Comparison of ENCODE assay signal across 8 cellular contexts in genomic region chr16:13904822-13905221, GRCh38. TPM values are rescaled to one million over a fixed set of nuclear protein-coding genes. Genes with fewer than 3 reads are reported as not detected.
A peak's percentile ranks its signal among the peaks of the same experiment; 100 is the strongest.
DNase-seq lines count a peak whose midpoint lies in the region; ATAC-seq and TF ChIP-seq lines count a peak whose summit lies in the region.
"Not testable (repeated sequence)": the region's sequence is repeated elsewhere in the genome, so short reads cannot be mapped to it uniquely, and the experiment has no call there.

No MANE protein-coding gene starts in this region.

- not testable (repeated sequence) for H3K56ac ChIP-seq in mesendoderm (ENCODE audit: low read length)

- not testable (repeated sequence) for TF ChIP-seq EP300 in stomach (IDR thresholded peaks at IDR 0.05)

- not testable (repeated sequence) for H3K4me3 ChIP-seq in Caco-2 (ENCODE audit: low read depth, low read length); HFF-Myc (replicated peaks; ENCODE audit: low read depth, low read length); WERI-Rb-1 (ENCODE audit: low read depth, low read length); body of pancreas; mesendoderm (ENCODE audit: low read length); stomach

- H3K79me1 ChIP-seq in mesendoderm (ENCODE audit: low read length): not testable (repeated sequence)

- not testable (repeated sequence) for H2BK5ac ChIP-seq in mesendoderm (ENCODE audit: low read length)

- intact Hi-C loops in Caco-2 (cut with micrococcal nuclease; ENCODE audit: unreplicated experiment); body of pancreas (cut with DNase I); Right ventricle myocardium superior (cut with DNase I); stomach (cut with DNase I; ENCODE audit: low total_unique reads): not testable (repeated sequence)

- not testable (repeated sequence) for H3K23ac ChIP-seq in mesendoderm (ENCODE audit: low read length)

- H2BK15ac ChIP-seq in mesendoderm (replicated peaks; ENCODE audit: low read depth): not testable (repeated sequence)

- peak in 1 of 2 experiments; percentile 52 for DNase-seq in Caco-2
- not testable (repeated sequence) for DNase-seq in HFF-Myc (ENCODE audit: extremely low read depth, low read depth)
- peak; percentile 59 for DNase-seq in NCI-H69 (lab: John Stamatoyannopoulos, UW)
- peak; percentile 67 for DNase-seq in WERI-Rb-1
- DNase-seq in body of pancreas: peak; percentile 68 to 85 (median 74)
- DNase-seq in Right ventricle myocardium superior: peak; percentile 56
- DNase-seq in mesendoderm: peak; percentile 64
- peak; percentile 55 for DNase-seq in stomach

- not testable (repeated sequence) for H2AK5ac ChIP-seq in mesendoderm (ENCODE audit: low read length)

- not testable (repeated sequence) for H2BK120ac ChIP-seq in mesendoderm (ENCODE audit: low read depth, low read length)

- not testable (repeated sequence) for H4K8ac ChIP-seq in mesendoderm (ENCODE audit: low read depth, low read length)

- not testable (repeated sequence) for H3K27ac Mint-ChIP-seq in Caco-2 (ENCODE audit: unreplicated experiment)

- not testable (repeated sequence) for H3K27ac ChIP-seq in WERI-Rb-1; body of pancreas; mesendoderm (ENCODE audit: low read depth, low read length); stomach

- CTCF ChIA-PET in Caco-2 (lab: Charles Lee): interaction anchor here (0.7 kb wide), 2 partner anchors 15 to 716 kb away, joined by 3 read pairs; partner anchors contain the start of gene ERCC4

- H3K18ac ChIP-seq in mesendoderm (ENCODE audit: low read length): not testable (repeated sequence)

- peaks cover 29% of the 10 kb centered on the region for H3K9me3 Mint-ChIP-seq in Caco-2 (ENCODE audit: unreplicated experiment)

- H3K4me1 ChIP-seq in Caco-2; mesendoderm (ENCODE audit: control insufficient read depth, low read depth, low read length): not testable (repeated sequence)
- H3K4me1 ChIP-seq in body of pancreas: peaks cover 19% of the 10 kb centered on the region
- H3K4me1 ChIP-seq in stomach: peaks cover 4 to 21% (median 8%) of the 10 kb centered on the region in 4 donors

- not testable (repeated sequence) for H4K5ac ChIP-seq in mesendoderm (ENCODE audit: low read length)

- not testable (repeated sequence) for H3K4me2 ChIP-seq in mesendoderm (ENCODE audit: low read length)

- not testable (repeated sequence) for H3K9me3 ChIP-seq in Caco-2; WERI-Rb-1 (ENCODE audit: severe bottlenecking); body of pancreas; stomach

- H3K27me3 Mint-ChIP-seq in Caco-2 (ENCODE audit: insufficient read depth, unreplicated experiment): not testable (repeated sequence)

- not testable (repeated sequence) for ATAC-seq in body of pancreas; Right ventricle myocardium superior (ENCODE audit: poor library complexity)

- not testable (repeated sequence) for H3K4me1 Mint-ChIP-seq in Caco-2 (ENCODE audit: low read depth, unreplicated experiment)

- not testable (repeated sequence) for BruUV-seq in Caco-2 (replicated peaks; lab: Mats Ljungman, UMichigan)

- POLR2A ChIA-PET in Caco-2 (lab: Charles Lee): not testable (repeated sequence)

- not testable (repeated sequence) for H3K9ac ChIP-seq in mesendoderm (ENCODE audit: low read length)

- H3K27me3 ChIP-seq in Caco-2 (replicated peaks; ENCODE audit: control insufficient read depth, insufficient read depth, low read length); WERI-Rb-1 (ENCODE audit: insufficient read depth, low read depth, severe bottlenecking); body of pancreas; mesendoderm (ENCODE audit: insufficient read depth, low read length, poor library complexity): not testable (repeated sequence)
- peaks cover 0 to 10% (median 0%) of the 10 kb centered on the region in 3 donors for H3K27me3 ChIP-seq in stomach

- H3K36me3 ChIP-seq in Caco-2 (ENCODE audit: control insufficient read depth, insufficient read depth, low read length); WERI-Rb-1; body of pancreas (replicated peaks in 1 of 2; ENCODE audit: insufficient read depth in 1 of 2, low read depth in 2 of 2); mesendoderm (ENCODE audit: control insufficient read depth, insufficient read depth, low read length); stomach: not testable (repeated sequence)

- H3K4me3 Mint-ChIP-seq in Caco-2 (ENCODE audit: unreplicated experiment): not testable (repeated sequence)

- H3K4ac ChIP-seq in mesendoderm (ENCODE audit: low read depth, low read length): not testable (repeated sequence)

- not testable (repeated sequence) for H3K79me2 ChIP-seq in mesendoderm (ENCODE audit: control insufficient read depth, insufficient read depth, low read length)

- H3K36me3 Mint-ChIP-seq in Caco-2 (ENCODE audit: insufficient read depth, unreplicated experiment): not testable (repeated sequence)

- TF ChIP-seq POLR2A in body of pancreas (IDR thresholded peaks at IDR 0.05); stomach (IDR thresholded peaks at IDR 0.05): not testable (repeated sequence)

- TF ChIP-seq CTCF in Caco-2 (IDR thresholded peaks at IDR 0.05; ENCODE audit: insufficient read depth in 1 of 2, low read depth in 1 of 2, low read length in 1 of 2, severe bottlenecking in 1 of 2, unreplicated experiment in 1 of 2) (peak; percentile 10 to 43), HFF-Myc (IDR thresholded peaks at IDR 0.05; ENCODE audit: low read depth, low read length, missing control alignments) (peak; percentile 56), WERI-Rb-1 (IDR thresholded peaks at IDR 0.05; ENCODE audit: low read depth, low read length) (peak; percentile 64), body of pancreas (IDR thresholded peaks at IDR 0.05) (peak in 6 of 7 experiments; percentile 24 to 53 (median 40)), stomach (IDR thresholded peaks at IDR 0.05) (peak in 1 of 7 experiments; percentile 9)

- WGBS in body of pancreas, 2 donors: 28 to 45% methylated on average over 8 to 9 of the region's 9 CpGs
- no CpG with 5 or more reads among the region's 9 CpGs for WGBS in mesendoderm (ENCODE audit: extremely low coverage, insufficient coverage, low lambda C conversion rate)
- WGBS in stomach, 5 donors: 51 to 77% (median 60%) methylated on average over 8 to 9 of the region's 9 CpGs

RNA-seq across cellular contexts. Expression of gene ERCC4, which starts 15.1 kb away (rescaled TPM):
- total RNA-seq in Caco-2 (2022) (6.8 and 7.1 TPM in 2 replicates), body of pancreas (1 to 10 TPM; 9.2 to 9.9 TPM), Right ventricle myocardium superior (6.0 TPM), stomach (10 to 100 TPM in 4 of 5 donors, 1 to 10 TPM in 1; 1.4 to 45.8 (median 23.2) TPM)
- 2.6 TPM for polyA plus RNA-seq in mesendoderm (2013, experiment 1 of 2)
- 2.5 TPM for polyA plus RNA-seq in mesendoderm (2013, experiment 2 of 2)
- polyA plus RNA-seq in stomach: 1 to 10 TPM; 1.2 to 1.8 (median 1.2) TPM
